In the genomic region with DNA sequence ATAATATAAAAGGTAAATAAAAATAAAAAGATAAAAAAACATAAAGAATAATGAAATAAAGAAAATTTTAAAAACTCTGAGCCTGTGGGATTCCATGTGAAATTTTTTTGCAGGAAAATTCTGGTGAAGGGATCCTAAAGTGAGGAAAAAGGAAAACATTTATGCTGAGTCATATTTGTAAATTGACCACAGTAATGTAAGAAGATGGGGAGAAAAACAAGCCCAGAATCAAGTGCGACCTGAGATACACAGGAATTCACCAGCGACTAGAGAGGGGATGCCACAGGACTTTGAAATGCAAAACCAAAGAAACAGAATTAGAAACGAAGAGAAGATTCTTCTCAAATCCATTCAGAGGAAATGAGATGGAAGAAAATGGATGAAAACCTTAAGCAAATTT, we compare ENCODE assay signal across 20 cellular contexts.
"Had no signal": no experiment of that assay in that cellular context is flagged by ENCODE, and none has a peak within 500 bp of the region (broad histone marks: within the 10 kb centered on the region; RNA-seq: fewer than 3 reads in every experiment).

No MANE protein-coding gene starts in this region.

- ATAC-seq: gastroesophageal sphincter; heart left ventricle; left cardiac atrium; natural killer cell; stimulated activated naive CD8-positive, alpha-beta T cell treated with anti-CD3 and anti-CD28 coated beads, Interleukin-15, Interleukin-2, amounts not matched to agents 100 U/mL and 50 U/mL, for 24 hours; T-helper 17 cell had no signal

- H3K9me3 Mint-ChIP-seq: activated CD4-positive, alpha-beta memory T cell treated with anti-CD3 and anti-CD28 coated beads for 36 hours; activated naive CD4-positive, alpha-beta T cell treated with anti-CD3 and anti-CD28 coated beads, Interleukin-2, amount 10 ng/mL, durations not matched to agents 7 days and 5 days; natural killer cell had no signal

- H3K4me1 Mint-ChIP-seq: activated naive CD4-positive, alpha-beta T cell treated with anti-CD3 and anti-CD28 coated beads, Interleukin-2, amount 10 ng/mL, durations not matched to agents 7 days and 5 days; natural killer cell had no signal

- DNase-seq: activated CD4-positive, alpha-beta memory T cell treated with anti-CD3 and anti-CD28 coated beads for 36 hours; activated CD4-positive, alpha-beta T cell treated with anti-CD3 and anti-CD28 coated beads for 48 hours; activated effector memory CD4-positive, alpha-beta T cell treated with Interleukin-2 at 50 U/mL for 16 hours; activated naive CD4-positive, alpha-beta T cell treated with anti-CD3 and anti-CD28 coated beads, Interleukin-2, amount 10 ng/mL, durations not matched to agents 7 days and 5 days; activated T-cell treated with anti-CD3 and anti-CD28 coated beads, Interleukin-2, amount 50 U/mL, for 48 hours; brain microvascular endothelial cell; heart left ventricle; left cardiac atrium; midbrain; natural killer cell; ovary; stimulated activated CD4-positive, alpha-beta T cell treated with anti-CD3 and anti-CD28 coated beads, Interleukin-12 subunit alpha, Interleukin-12 subunit beta, amount 100 ng/mL, for 4 hours; stimulated activated CD4-positive, alpha-beta T cell treated with anti-CD3 and anti-CD28 coated beads, Interleukin-4, amount 100 ng/mL, for 4 hours; stimulated activated naive CD8-positive, alpha-beta T cell treated with anti-CD3 and anti-CD28 coated beads, Interleukin-15, Interleukin-2, amounts not matched to agents 100 U/mL and 50 U/mL, for 24 hours; T-helper 17 cell; thyroid gland; upper lobe of right lung had no signal

- H3K27ac ChIP-seq: brain microvascular endothelial cell, gastroesophageal sphincter, heart left ventricle, ovary, prostate gland, thyroid gland, upper lobe of right lung had no signal

- H3K4me3 Mint-ChIP-seq: activated CD4-positive, alpha-beta memory T cell treated with anti-CD3 and anti-CD28 coated beads for 36 hours; activated naive CD4-positive, alpha-beta T cell treated with anti-CD3 and anti-CD28 coated beads, Interleukin-2, amount 10 ng/mL, durations not matched to agents 7 days and 5 days; natural killer cell; T-helper 17 cell had no signal

- H3K36me3 ChIP-seq: brain microvascular endothelial cell, gastroesophageal sphincter, heart left ventricle, ovary, prostate gland, thyroid gland, upper lobe of right lung had no signal

- H3K9me3 ChIP-seq: gastroesophageal sphincter, heart left ventricle, ovary, prostate gland, thyroid gland, upper lobe of right lung had no signal

- H3K4me1 ChIP-seq: heart left ventricle, prostate gland, thyroid gland, upper lobe of right lung had no signal

- H3K27me3 ChIP-seq: brain microvascular endothelial cell, ovary, thyroid gland had no signal

- H3K27ac Mint-ChIP-seq: activated CD4-positive, alpha-beta memory T cell treated with anti-CD3 and anti-CD28 coated beads for 36 hours; activated naive CD4-positive, alpha-beta T cell treated with anti-CD3 and anti-CD28 coated beads, Interleukin-2, amount 10 ng/mL, durations not matched to agents 7 days and 5 days; natural killer cell; T-helper 17 cell had no signal

- H3K4me3 ChIP-seq: dorsolateral prefrontal cortex, gastroesophageal sphincter, heart left ventricle, ovary, prostate gland, thyroid gland, upper lobe of right lung had no signal

- H3K36me3 Mint-ChIP-seq: activated CD4-positive, alpha-beta memory T cell treated with anti-CD3 and anti-CD28 coated beads for 36 hours; activated naive CD4-positive, alpha-beta T cell treated with anti-CD3 and anti-CD28 coated beads, Interleukin-2, amount 10 ng/mL, durations not matched to agents 7 days and 5 days; natural killer cell had no signal
